Comparison of ENCODE assay signal across 17 cellular contexts in genomic region chr6:35427435-35427834, GRCh38. TPM values are rescaled to one million over a fixed set of nuclear protein-coding genes. Genes with fewer than 3 reads are reported as not detected.
DNase-seq lines count a peak whose midpoint lies in the region; ATAC-seq and TF ChIP-seq lines count a peak whose summit lies in the region.
"Had no signal": no experiment of that assay in that cellular context is flagged by ENCODE, and none has a peak within 500 bp of the region (broad histone marks: within the 10 kb centered on the region; RNA-seq: fewer than 3 reads in every experiment).

No MANE protein-coding gene starts in this region.

- no peaks in the 10 kb centered on the region for H3K9me3 ChIP-seq in fibroblast of lung (ENCODE audit: control insufficient read depth, insufficient read depth, low read depth, low read length)
- H3K9me3 ChIP-seq in skeletal muscle satellite cell (replicated peaks; ENCODE audit: low read length): peaks cover 13% of the 10 kb centered on the region

- H3K4me1 ChIP-seq in fibroblast of lung (ENCODE audit: control insufficient read depth, extremely low read depth, insufficient read depth, low read length) (peaks cover 34% of the 10 kb centered on the region), skeletal muscle satellite cell (ENCODE audit: control insufficient read depth, insufficient read depth, low read length) (peaks cover 48% of the 10 kb centered on the region)
- H3K4me1 ChIP-seq: HAP-1 had no signal

- H3K4me2 ChIP-seq in fibroblast of lung (ENCODE audit: extremely low read depth, insufficient read depth, low read length) (peak overlapping the region; percentile 8), skeletal muscle satellite cell (ENCODE audit: low read length) (peak overlapping the region; percentile 66)

- POLR2A ChIA-PET in WTC11 (lab: Charles Lee): interaction anchor here (0.6 to 1.5 kb wide), 2 partner anchors 11 to 506 kb away, joined by 3 to 7 read pairs; no protein-coding TSS in a partner anchor

- DNase-seq in HFFc6 (no peak), WTC11 (ENCODE audit: low spot score) (no peak), fibroblast of lung (ENCODE audit: low read depth in 2 of 2) (no peak), UCSD-AML1 (lab: John Stamatoyannopoulos, UW; ENCODE audit: unreplicated experiment) (no peak), NCI-H1436 (lab: John Stamatoyannopoulos, UW) (no peak), NCI-H1694 treated with DMSO at 0.1 percent for 48 hours (lab: John Stamatoyannopoulos, UW) (no peak)
- DNase-seq: C1 segment of cervical spinal cord, DMS 273 treated with DMSO at 0.1 percent for 48 hours, KBM-7, NCI-H1092, NCI-H187, NCI-H2171, NCI-H446 treated with DMSO at 0.1 percent for 48 hours, NCI-H748 treated with DMSO at 0.1 percent for 48 hours, Right ventricle myocardium superior had no signal

- no peaks in the 10 kb centered on the region for H3K79me2 ChIP-seq in fibroblast of lung (ENCODE audit: control insufficient read depth, insufficient read depth, low read length)

- H2AFZ ChIP-seq in fibroblast of lung (ENCODE audit: low read length): no peak overlapping the region

- H3K4me3 Mint-ChIP-seq in HFFc6 (0 out of 2 replicates have a peak overlapping the region, but pooled peaks have one; percentile 70), WTC11 (no peak overlapping the region)

- H3K9ac ChIP-seq in fibroblast of lung (ENCODE audit: insufficient read depth, low read length) (peak overlapping the region; percentile 3), skeletal muscle satellite cell (ENCODE audit: low read depth, low read length) (peak overlapping the region; percentile 75)

- H3K27me3 Mint-ChIP-seq in HFFc6 (ENCODE audit: insufficient read depth) (peaks cover 4% of the 10 kb centered on the region), WTC11 (ENCODE audit: low read depth) (no peaks in the 10 kb centered on the region)

- TF ChIP-seq CTCF in HFFc6 (IDR thresholded peaks at IDR 0.05): no peak
- TF ChIP-seq CTCF in WTC11 (IDR thresholded peaks at IDR 0.05): no peak
- TF ChIP-seq CTCF in fibroblast of lung (conservative IDR thresholded peaks at IDR 0.05 in 1 of 2, IDR thresholded peaks at IDR 0.05 in 1 of 2; ENCODE audit: low read depth in 1 of 2, low read length in 2 of 2): no peak

- peak; percentile 15; the same call in 1 of the 2 replicates for ATAC-seq in WTC11

- H3K27ac Mint-ChIP-seq in HFFc6: peak overlapping the region; percentile 90
- peak overlapping the region; percentile 27; the same call in 1 of the 2 replicates for H3K27ac Mint-ChIP-seq in WTC11

- CTCF ChIA-PET in WTC11 (lab: Charles Lee): interaction anchor here (1.0 to 4.1 kb wide), 6 partner anchors 9 to 86 kb away, joined by 3 to 33 read pairs (median 6); partner anchors contain the start of genes PPARD and RPL10A

- H3K4me3 ChIP-seq in fibroblast of lung (replicated peaks in 1 of 4; ENCODE audit: control extremely low read depth in 1 of 4, insufficient read depth in 1 of 4, low read depth in 3 of 4, low read length in 4 of 4): no peak overlapping the region
- H3K4me3 ChIP-seq in skeletal muscle satellite cell (ENCODE audit: low read length): peak overlapping the region; percentile 49
- H3K4me3 ChIP-seq: HAP-1 had no signal

- H4K20me1 ChIP-seq in fibroblast of lung (ENCODE audit: control insufficient read depth, extremely low read depth, insufficient read depth, low read length): no peaks in the 10 kb centered on the region

- H3K36me3 Mint-ChIP-seq in HFFc6 (ENCODE audit: low read depth) (peaks cover 40% of the 10 kb centered on the region), WTC11 (peaks cover 25% of the 10 kb centered on the region)

- peaks cover 50% of the 10 kb centered on the region for H3K4me1 Mint-ChIP-seq in HFFc6 (ENCODE audit: low read depth)
- H3K4me1 Mint-ChIP-seq in WTC11: peaks cover 23% of the 10 kb centered on the region

- H3K9me3 Mint-ChIP-seq in HFFc6 (peaks cover 15% of the 10 kb centered on the region), WTC11 (peaks cover 20% of the 10 kb centered on the region)

- H3K27me3 ChIP-seq in fibroblast of lung (ENCODE audit: control insufficient read depth, insufficient read depth, low read length) (no peaks in the 10 kb centered on the region), skeletal muscle satellite cell (ENCODE audit: control insufficient read depth, insufficient read depth, low read length) (no peaks in the 10 kb centered on the region)

- peaks cover 22% of the 10 kb centered on the region for H3K36me3 ChIP-seq in fibroblast of lung (ENCODE audit: control insufficient read depth, insufficient read depth, low read length)
- H3K36me3 ChIP-seq in skeletal muscle satellite cell (ENCODE audit: insufficient read depth, low read length): peaks cover 40% of the 10 kb centered on the region

- peak overlapping the region; percentile 82 for H3K27ac ChIP-seq in fibroblast of lung (ENCODE audit: insufficient read depth, low read length)

TF ChIP-seq in WTC11, 78 proteins besides CTCF, POLR2A, EP300 and RAD21 (continues in another document):
- TF ChIP-seq ZNF232 (CRISPR knock-in tag; IDR thresholded peaks at IDR 0.05): no peak
- no peak for TF ChIP-seq JAZF1 (CRISPR knock-in tag; IDR thresholded peaks at IDR 0.05)
- TF ChIP-seq ZNF425 (CRISPR knock-in tag; conservative IDR thresholded peaks at IDR 0.05): no peak
- TF ChIP-seq SMAD4 (CRISPR knock-in tag; IDR thresholded peaks at IDR 0.05): no peak
- no peak for TF ChIP-seq NFATC4 (CRISPR knock-in tag; IDR thresholded peaks at IDR 0.05)
- no peak for TF ChIP-seq MAX (CRISPR knock-in tag; IDR thresholded peaks at IDR 0.05)
- no peak for TF ChIP-seq E2F1 (CRISPR knock-in tag; IDR thresholded peaks at IDR 0.05)
- TF ChIP-seq ESRRA (CRISPR knock-in tag; IDR thresholded peaks at IDR 0.05; ENCODE audit: borderline replicate concordance): no peak
- no peak for TF ChIP-seq RELA (CRISPR knock-in tag; IDR thresholded peaks at IDR 0.05; ENCODE audit: borderline replicate concordance)
- TF ChIP-seq TCF7 (CRISPR knock-in tag; IDR thresholded peaks at IDR 0.05; ENCODE audit: low read depth): no peak
- TF ChIP-seq ZNF396 (CRISPR knock-in tag; IDR thresholded peaks at IDR 0.05; ENCODE audit: borderline replicate concordance): no peak
- TF ChIP-seq RORB (CRISPR knock-in tag; IDR thresholded peaks at IDR 0.05): no peak
- TF ChIP-seq ZBTB43 (CRISPR knock-in tag; IDR thresholded peaks at IDR 0.05): no peak

RNA-seq across cellular contexts. Expression of gene FANCE, which starts 24.7 kb away (rescaled TPM):
- 10 to 100 TPM in 1 of 6 experiments, 1 to 10 TPM in 5; 7.2 to 10.7 (median 9.2) TPM for total RNA-seq in HFFc6 (2021; fragmentation: NEBNext Ultra II Directional; extraction: Animal tissue kit (Norgen Biotek cat#: 25700))
- total RNA-seq in WTC11 (2021) (15.7 to 22.3 TPM (median 17.6 TPM) in 3 replicates), fibroblast of lung (10.3 and 10.7 TPM in 2 replicates)
- polyA plus RNA-seq in fibroblast of lung: 3.2 and 6.9 TPM in 2 replicates
- 2.6 and 6.2 TPM in 2 replicates for polyA plus RNA-seq in fibroblast of lung (2012)
- 3.4 and 12.9 TPM in 2 replicates for polyA minus RNA-seq in fibroblast of lung (ENCODE audit: low replicate concordance)
- total RNA-seq in skeletal muscle satellite cell (2012; rRNA removed): 6.3 TPM in 2 replicates

RNA-seq across cellular contexts. Expression of gene RPL10A, which starts 40.8 kb away (rescaled TPM):
- 1,000 to 10,000 TPM; 1,220 to 1,355 (median 1,285) TPM for total RNA-seq in HFFc6 (2021; fragmentation: NEBNext Ultra II Directional; extraction: Animal tissue kit (Norgen Biotek cat#: 25700))
- total RNA-seq in WTC11 (2021) (1,829 to 2,044 TPM (median 2,031 TPM) in 3 replicates), fibroblast of lung (1,754 and 2,463 TPM in 2 replicates)
- 1,911 and 1,987 TPM in 2 replicates for polyA plus RNA-seq in fibroblast of lung
- 1,928 and 1,990 TPM in 2 replicates for polyA plus RNA-seq in fibroblast of lung (2012)
- 961 and 1,095 TPM in 2 replicates for polyA minus RNA-seq in fibroblast of lung (ENCODE audit: low replicate concordance)
- total RNA-seq in skeletal muscle satellite cell (2012; rRNA removed): 1,553 and 2,067 TPM in 2 replicates
